18 cellular contexts compared by ENCODE assay signal in the genomic region with DNA sequence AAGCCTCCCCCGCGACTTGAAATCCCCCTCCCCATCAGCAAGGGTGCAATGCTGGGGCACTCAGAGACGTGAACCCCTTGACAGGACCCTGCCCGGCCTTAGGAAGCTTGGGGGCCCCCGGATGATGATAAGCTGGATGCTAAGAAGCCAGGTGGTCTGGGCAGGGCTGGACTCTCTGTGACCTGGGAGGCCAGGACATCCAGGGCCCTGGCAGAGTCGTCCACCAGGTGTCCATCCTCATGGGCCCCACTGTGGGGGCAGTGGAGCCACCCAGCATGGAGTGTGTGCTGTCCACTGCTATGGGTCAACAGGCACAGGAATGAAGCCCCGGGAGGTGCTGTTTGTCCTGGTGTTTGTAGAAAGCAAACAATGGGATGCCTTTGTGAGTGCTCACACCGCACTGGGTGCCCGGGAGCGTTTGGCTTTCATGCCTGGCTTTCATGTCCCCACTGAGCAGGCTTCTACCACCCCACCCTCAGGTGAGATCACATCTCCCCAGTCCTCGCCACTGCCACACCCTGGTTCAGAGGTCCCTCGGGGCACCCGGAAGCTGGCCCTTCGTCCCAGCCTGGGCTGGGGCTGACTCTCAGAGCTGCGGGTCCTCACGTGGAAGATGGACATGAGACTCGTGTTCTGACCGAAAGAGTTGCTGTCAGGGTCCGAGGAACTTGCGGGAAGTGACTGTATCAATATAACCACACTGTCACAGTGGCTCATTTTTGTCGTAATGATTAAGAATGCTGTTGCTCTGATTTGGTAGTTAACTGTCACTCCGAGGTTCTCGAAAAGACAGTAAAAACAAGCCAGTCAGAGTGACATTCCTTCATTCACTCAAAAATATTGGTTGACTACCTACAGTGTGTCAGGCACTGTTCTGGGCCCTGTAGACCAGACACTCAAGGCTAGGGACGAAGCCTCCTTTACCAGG. TPM values are rescaled to one million over a fixed set of nuclear protein-coding genes. Genes with fewer than 3 reads are reported as not detected.
DNase-seq lines count a peak whose midpoint lies in the region; TF ChIP-seq lines count a peak whose summit lies in the region.
"Had no signal": no experiment of that assay in that cellular context is flagged by ENCODE, and none has a peak within 500 bp of the region (broad histone marks: within the 10 kb centered on the region; RNA-seq: fewer than 3 reads in every experiment).

No MANE protein-coding gene starts in this region.

- H3K27ac ChIP-seq in WERI-Rb-1: no peak overlapping the region
- H3K27ac ChIP-seq: HL-60, prostate gland had no signal

- no peaks in the 10 kb centered on the region for H3K27me3 ChIP-seq in WERI-Rb-1 (ENCODE audit: insufficient read depth, low read depth, severe bottlenecking)

- H3K9me3 ChIP-seq in WERI-Rb-1 (ENCODE audit: severe bottlenecking): no peaks in the 10 kb centered on the region
- H3K9me3 ChIP-seq: prostate gland had no signal

- no peak overlapping the region for H3K4me3 ChIP-seq in WERI-Rb-1 (ENCODE audit: low read depth, low read length)
- H3K4me3 ChIP-seq: prostate gland had no signal

- no peaks in the 10 kb centered on the region for H3K36me3 ChIP-seq in WERI-Rb-1
- H3K36me3 ChIP-seq: prostate gland had no signal

- DNase-seq in Daoy (ENCODE audit: low read depth): peak; percentile 39
- DNase-seq in LoVo (ENCODE audit: low spot score): peak; percentile 52
- peak; percentile 34 for DNase-seq in ecto neural progenitor cell (ENCODE audit: low spot score)
- peak; percentile 69 for DNase-seq in posterior vena cava (ENCODE audit: low spot score)
- no peak for DNase-seq in SKM-1 treated with dmso at 0.1 percent for 144 hours (lab: John Stamatoyannopoulos, UW; ENCODE audit: unreplicated experiment)
- DNase-seq in WERI-Rb-1: no peak
- DNase-seq in COLO829 (ENCODE audit: low spot score): no peak
- DNase-seq in DMS153 (lab: John Stamatoyannopoulos, UW): no peak
- DNase-seq: activated CD4-positive, alpha-beta T cell treated with anti-CD3 and anti-CD28 coated beads for 4 hours; activated naive CD4-positive, alpha-beta T cell treated with Interleukin-2 at 50 U/mL for 16 hours; CD4-positive, alpha-beta memory T cell; central memory CD4-positive, alpha-beta T cell; erythroblast; NCI-H1092; NCI-H524; stimulated activated CD4-positive, alpha-beta T cell treated with anti-CD3 and anti-CD28 coated beads, Interleukin-4, amount 100 ng/mL, for 4 hours had no signal

- intact Hi-C loops in posterior vena cava (cut with DNase I): no loop called here

- TF ChIP-seq CTCF in WERI-Rb-1 (IDR thresholded peaks at IDR 0.05; ENCODE audit: low read depth, low read length): no peak

RNA-seq across cellular contexts. Expression of gene INHBB, which starts 53.3 kb away (rescaled TPM):
- 0.29 and 1.0 TPM in 2 replicates for total RNA-seq in Daoy (2014; rRNA removed; shearing (Covaris generic))
- 1 to 10 TPM; 5.8 to 9.9 TPM for total RNA-seq in posterior vena cava
- total RNA-seq: CD4-positive, alpha-beta memory T cell had no signal

Comparison
In these comparisons a context has a peak if more than half of its experiments do, and no peak if none do; other contexts are left out.
1. DNase-seq: peak in Daoy (single experiment), LoVo (single experiment), ecto neural progenitor cell (single experiment) and posterior vena cava (single experiment); none in SKM-1 treated with dmso at 0.1 percent for 144 hours (single experiment), WERI-Rb-1 (single experiment), COLO829 (single experiment) and DMS153 (single experiment).